36 cellular contexts compared by ENCODE assay signal in genomic region chr3:149366031-149366430, GRCh38. TPM values are rescaled to one million over a fixed set of nuclear protein-coding genes. Genes with fewer than 3 reads are reported as not detected.
A peak's percentile ranks its signal among the peaks of the same experiment; 100 is the strongest.
DNase-seq lines count a peak whose midpoint lies in the region; ATAC-seq and TF ChIP-seq lines count a peak whose summit lies in the region.
"Had no signal": no experiment of that assay in that cellular context is flagged by ENCODE, and none has a peak within 500 bp of the region (broad histone marks: within the 10 kb centered on the region; RNA-seq: fewer than 3 reads in every experiment).

No MANE protein-coding gene starts in this region.

- peaks cover 42% of the 10 kb centered on the region for H3K4me1 Mint-ChIP-seq in osteocyte (ENCODE audit: unreplicated experiment)
- H3K4me1 Mint-ChIP-seq: activated naive CD4-positive, alpha-beta T cell treated with anti-CD3 and anti-CD28 coated beads, Interleukin-2, amount 10 ng/mL, durations not matched to agents 7 days and 5 days; activated T-helper 17 cell treated with anti-CD3 and anti-CD28 coated beads, Interleukin-2, amount 50 U/mL, for 72 hours; CD4-positive, CD25-positive, alpha-beta regulatory T cell had no signal

- H4K20me1 ChIP-seq in PC-9 (ENCODE audit: insufficient read depth) (no peaks in the 10 kb centered on the region), hepatocyte (ENCODE audit: insufficient read depth, poor library complexity, severe bottlenecking) (no peaks in the 10 kb centered on the region)

- POLR2A ChIA-PET in PC-9 (lab: Charles Lee; ENCODE audit: unreplicated experiment), result interaction anchor here (0.6 kb wide), 1 partner anchor 21 kb away, joined by 4 read pairs; no protein-coding TSS in a partner anchor

- DNase-seq in NCI-H1417 treated with DMSO at 0.1 percent for 48 hours (lab: John Stamatoyannopoulos, UW), result peak; percentile 28
- peak in 1 of 2 experiments; percentile 47 for DNase-seq in PC-9
- no peak for DNase-seq in hepatocyte (ENCODE audit: low spot score)
- DNase-seq in Peyer's patch, result no peak
- no peak for DNase-seq in osteocyte (ENCODE audit: extremely low spot score, unreplicated experiment)
- DNase-seq: activated CD4-positive, alpha-beta T cell treated with anti-CD3 and anti-CD28 coated beads for 4 hours; activated CD8-positive, alpha-beta T cell treated with anti-CD3 and anti-CD28 coated beads, Interleukin-2, amount 10 ng/mL, durations not matched to agents 7 days and 5 days; activated naive CD4-positive, alpha-beta T cell treated with anti-CD3 and anti-CD28 coated beads, Interleukin-2, amount 10 ng/mL, durations not matched to agents 7 days and 5 days; AML-193; body of pancreas; CD4-positive, CD25-positive, alpha-beta regulatory T cell; cerebellar nuclear complex; dermis blood vessel endothelial cell; DND-41; GOT3; hippocampal formation; KG1; left lung; mesenchymal stem cell; NCI-H1694 treated with DMSO at 0.1 percent for 48 hours; NCI-H2171 treated with DMSO at 0.1 percent for 48 hours; NCI-H510A; posterior cingulate gyrus; sigmoid colon; stimulated activated CD4-positive, alpha-beta T cell treated with anti-CD3 and anti-CD28 coated beads, Interleukin-4, amount 100 ng/mL, for 24 hours; T1000; tibial artery; WERI-Rb-1 had no signal

- H3F3A ChIP-seq in PC-9 (ENCODE audit: insufficient read depth, low read depth), result peaks cover 51% of the 10 kb centered on the region

- H3K9me3 Mint-ChIP-seq in osteocyte (ENCODE audit: unreplicated experiment), result no peaks in the 10 kb centered on the region
- H3K9me3 Mint-ChIP-seq: activated naive CD4-positive, alpha-beta T cell treated with anti-CD3 and anti-CD28 coated beads, Interleukin-2, amount 10 ng/mL, durations not matched to agents 7 days and 5 days; activated T-helper 17 cell treated with anti-CD3 and anti-CD28 coated beads, Interleukin-2, amount 50 U/mL, for 72 hours; neural crest cell had no signal

- H3K27me3 Mint-ChIP-seq in osteocyte (ENCODE audit: unreplicated experiment), result no peaks in the 10 kb centered on the region
- H3K27me3 Mint-ChIP-seq: activated naive CD4-positive, alpha-beta T cell treated with anti-CD3 and anti-CD28 coated beads, Interleukin-2, amount 10 ng/mL, durations not matched to agents 7 days and 5 days had no signal

- 83% methylated on average over 2 of the region's 2 CpGs for WGBS in hepatocyte (ENCODE audit: low lambda C conversion rate, missing lambda C conversion rate)

- H3K4me3 ChIP-seq in PC-9 (no peak overlapping the region), hepatocyte (no peak overlapping the region), Peyer's patch (no peak overlapping the region)
- H3K4me3 ChIP-seq: body of pancreas, gastroesophageal sphincter, left lung, sigmoid colon, SJSA1, tibial artery, vagina had no signal

- TF ChIP-seq POLR2A in Peyer's patch (IDR thresholded peaks at IDR 0.05), result no peak

- BruUV-seq in PC-9 (replicated peaks; lab: Mats Ljungman, UMichigan), result no TSS peak

- H3K9me2 ChIP-seq in PC-9 (ENCODE audit: insufficient read depth) (no peaks in the 10 kb centered on the region), hepatocyte (replicated peaks; ENCODE audit: insufficient read depth) (no peaks in the 10 kb centered on the region)

- CTCF ChIA-PET in PC-9 (lab: Charles Lee), result no interaction called here

- H2AFZ ChIP-seq in PC-9 (no peak overlapping the region), hepatocyte (no peak overlapping the region)

- peaks cover 12% of the 10 kb centered on the region for H3K36me3 Mint-ChIP-seq in osteocyte (ENCODE audit: unreplicated experiment)
- H3K36me3 Mint-ChIP-seq: activated naive CD4-positive, alpha-beta T cell treated with anti-CD3 and anti-CD28 coated beads, Interleukin-2, amount 10 ng/mL, durations not matched to agents 7 days and 5 days; CD4-positive, CD25-positive, alpha-beta regulatory T cell had no signal

- ATAC-seq in HG03521 (IDR thresholded peaks at IDR 0.05; ENCODE audit: unreplicated experiment) (no peak), GM21360 (IDR thresholded peaks at IDR 0.05; ENCODE audit: unreplicated experiment) (no peak)
- ATAC-seq: activated CD8-positive, alpha-beta T cell treated with anti-CD3 and anti-CD28 coated beads, Interleukin-2, amount 10 ng/mL, durations not matched to agents 7 days and 5 days; body of pancreas had no signal

- H3K4me2 ChIP-seq in PC-9 (peak overlapping the region; percentile 50; the same call in 1 of the 2 replicates), hepatocyte (no peak overlapping the region)

- H3K27me3 ChIP-seq in PC-9 (ENCODE audit: insufficient read depth, low read depth) (no peaks in the 10 kb centered on the region), hepatocyte (no peaks in the 10 kb centered on the region), Peyer's patch (no peaks in the 10 kb centered on the region)
- H3K27me3 ChIP-seq: body of pancreas, gastroesophageal sphincter, left lung, sigmoid colon, SJSA1, tibial artery, vagina had no signal

- intact Hi-C loops in PC-9 (cut with micrococcal nuclease; ENCODE audit: unreplicated experiment), result no loop called here

- H3K36me3 ChIP-seq in PC-9 (ENCODE audit: low read depth) (peaks cover 23% of the 10 kb centered on the region), hepatocyte (replicated peaks; ENCODE audit: insufficient read depth, low read depth) (no peaks in the 10 kb centered on the region), Peyer's patch (no peaks in the 10 kb centered on the region)
- H3K36me3 ChIP-seq: gastroesophageal sphincter, sigmoid colon, vagina, WERI-Rb-1 had no signal

- H3K27ac ChIP-seq in 22Rv1 (peak overlapping the region; percentile 93; the same call in 1 of the 2 replicates), PC-9 (peak overlapping the region; percentile 99), hepatocyte (peak overlapping the region; percentile 90), Peyer's patch (no peak overlapping the region)
- H3K27ac ChIP-seq: tibial artery, WERI-Rb-1 had no signal

- TF ChIP-seq CTCF in 22Rv1 (IDR thresholded peaks at IDR 0.05) (no peak), PC-9 (conservative IDR thresholded peaks at IDR 0.05) (no peak), hepatocyte (IDR thresholded peaks at IDR 0.05; ENCODE audit: poor library complexity) (no peak), Peyer's patch (IDR thresholded peaks at IDR 0.05) (no peak), osteocyte (IDR thresholded peaks at IDR 0.05) (no peak)

- no peak overlapping the region for H3K4me3 Mint-ChIP-seq in osteocyte (ENCODE audit: unreplicated experiment)
- H3K4me3 Mint-ChIP-seq: activated CD8-positive, alpha-beta T cell treated with anti-CD3 and anti-CD28 coated beads, Interleukin-2, amount 10 ng/mL, durations not matched to agents 7 days and 5 days; activated naive CD4-positive, alpha-beta T cell treated with anti-CD3 and anti-CD28 coated beads, Interleukin-2, amount 10 ng/mL, durations not matched to agents 7 days and 5 days; activated T-helper 17 cell treated with anti-CD3 and anti-CD28 coated beads, Interleukin-2, amount 50 U/mL, for 72 hours; CD4-positive, CD25-positive, alpha-beta regulatory T cell; neural crest cell had no signal

- H3K79me2 ChIP-seq in PC-9 (ENCODE audit: low read depth) (peaks cover 6% of the 10 kb centered on the region; the same call in 1 of the 2 replicates), hepatocyte (no peaks in the 10 kb centered on the region)

- H3K27ac Mint-ChIP-seq in osteocyte (ENCODE audit: unreplicated experiment), result no peak overlapping the region
- H3K27ac Mint-ChIP-seq: activated CD8-positive, alpha-beta T cell treated with anti-CD3 and anti-CD28 coated beads, Interleukin-2, amount 10 ng/mL, durations not matched to agents 7 days and 5 days; activated naive CD4-positive, alpha-beta T cell treated with anti-CD3 and anti-CD28 coated beads, Interleukin-2, amount 10 ng/mL, durations not matched to agents 7 days and 5 days; CD4-positive, CD25-positive, alpha-beta regulatory T cell had no signal

- H3K4me1 ChIP-seq in PC-9 (replicated peaks; ENCODE audit: insufficient read depth) (peaks cover 51% of the 10 kb centered on the region), hepatocyte (ENCODE audit: insufficient read depth) (peaks cover 40% of the 10 kb centered on the region), Peyer's patch (peaks cover 0 to 16% (median 0%) of the 10 kb centered on the region in 4 donors)

- no peaks in the 10 kb centered on the region; the same call in 1 of the 2 replicates for H3K9me3 ChIP-seq in PC-9 (ENCODE audit: insufficient read depth, low read depth)
- no peaks in the 10 kb centered on the region for H3K9me3 ChIP-seq in hepatocyte (ENCODE audit: low read depth)
- no peaks in the 10 kb centered on the region for H3K9me3 ChIP-seq in Peyer's patch
- H3K9me3 ChIP-seq: body of pancreas, gastroesophageal sphincter, left lung, sigmoid colon, SJSA1, tibial artery, vagina had no signal

RNA-seq across cellular contexts. Expression of gene TM4SF1, which starts 11.4 kb away (rescaled TPM):
- total RNA-seq in PC-9 (2021), result 146 and 225 TPM in 2 replicates
- 164 and 166 TPM in 2 replicates for total RNA-seq in hepatocyte
- 179 and 194 TPM in 2 replicates for polyA plus RNA-seq in hepatocyte
- total RNA-seq in Peyer's patch, result 10 to 100 TPM; 15.2 to 55.3 (median 25.8) TPM
- 120 and 122 TPM in 2 replicates for total RNA-seq in osteocyte
- total RNA-seq: activated CD8-positive, alpha-beta T cell treated with anti-CD3 and anti-CD28 coated beads, Interleukin-2, amount 10 ng/mL, durations not matched to agents 7 days and 5 days; neural crest cell had no signal
- polyA plus RNA-seq: CD4-positive, CD25-positive, alpha-beta regulatory T cell had no signal

RNA-seq across cellular contexts. Expression of gene TM4SF18, which starts 32.6 kb away (rescaled TPM):
- total RNA-seq in PC-9 (2021) (not detected in 2 replicates), hepatocyte (1.7 and 3.7 TPM in 2 replicates), Peyer's patch (1 to 10 TPM; 1.1 to 6.6 (median 3.3) TPM), osteocyte (2.2 and 3.7 TPM in 2 replicates)
- polyA plus RNA-seq in hepatocyte, result 1.5 and 2.1 TPM in 2 replicates
- total RNA-seq: activated CD8-positive, alpha-beta T cell treated with anti-CD3 and anti-CD28 coated beads, Interleukin-2, amount 10 ng/mL, durations not matched to agents 7 days and 5 days; activated T-helper 17 cell treated with anti-CD3 and anti-CD28 coated beads, Interleukin-2, amount 50 U/mL, for 72 hours; CD4-positive, CD25-positive, alpha-beta regulatory T cell; neural crest cell had no signal
- polyA plus RNA-seq: CD4-positive, CD25-positive, alpha-beta regulatory T cell had no signal

Comparison
In these comparisons a context has a peak if more than half of its experiments do, and no peak if none do; other contexts are left out.
1. H3K27ac ChIP-seq: peak in 22Rv1 (single experiment), PC-9 (single experiment) and hepatocyte (single experiment); none in Peyer's patch (0 of 4).